In genomic region chr2:211690736-211691135, GRCh38 we compare ENCODE assay signal across 24 cellular contexts.
A peak's percentile ranks its signal among the peaks of the same experiment; 100 is the strongest.
DNase-seq lines count a peak whose midpoint lies in the region; ATAC-seq and TF ChIP-seq lines count a peak whose summit lies in the region.
"Had no signal": no experiment of that assay in that cellular context is flagged by ENCODE, and none has a peak within 500 bp of the region (broad histone marks: within the 10 kb centered on the region; RNA-seq: fewer than 3 reads in every experiment).

No MANE protein-coding gene starts in this region.

- 73% methylated on average over 1 of the region's 1 CpG for WGBS in mesenchymal stem cell

- H3K9me3 Mint-ChIP-seq in progenitor cell of endocrine pancreas (ENCODE audit: low read depth): peaks cover 3% of the 10 kb centered on the region

- no peaks in the 10 kb centered on the region for H3K27me3 Mint-ChIP-seq in progenitor cell of endocrine pancreas
- H3K27me3 Mint-ChIP-seq: CD8-positive, alpha-beta memory T cell had no signal

- no peaks in the 10 kb centered on the region for H3K79me1 ChIP-seq in mesenchymal stem cell (replicated peaks; ENCODE audit: low read length, poor library complexity, severe bottlenecking)

- H3K4me1 ChIP-seq in OCI-LY3 (ENCODE audit: low read length) (no peaks in the 10 kb centered on the region), mesenchymal stem cell (ENCODE audit: control insufficient read depth, insufficient read depth, low read depth, low read length) (no peaks in the 10 kb centered on the region), lower lobe of right lung (no peaks in the 10 kb centered on the region)
- H3K4me1 ChIP-seq: BE2C, SJSA1 had no signal

- H3K9me3 ChIP-seq in OCI-LY3 (ENCODE audit: insufficient read depth, low read length) (no peaks in the 10 kb centered on the region), mesenchymal stem cell (ENCODE audit: control insufficient read depth, low read length) (peaks cover 10% of the 10 kb centered on the region), lower lobe of right lung (no peaks in the 10 kb centered on the region)
- H3K9me3 ChIP-seq: BE2C had no signal

- H3K4me3 ChIP-seq in OCI-LY3 (ENCODE audit: low read length) (no peak overlapping the region), mesenchymal stem cell (ENCODE audit: insufficient read depth in 1 of 2, low read depth in 1 of 2, low read length in 2 of 2) (no peak overlapping the region), lower lobe of right lung (no peak overlapping the region)
- H3K4me3 ChIP-seq: SJSA1 had no signal

- no peak overlapping the region for H3K27ac ChIP-seq in OCI-LY3 (ENCODE audit: low read length)
- no peak overlapping the region for H3K27ac ChIP-seq in mesenchymal stem cell (ENCODE audit: low read length, poor library complexity, severe bottlenecking)
- no peak overlapping the region for H3K27ac ChIP-seq in lower lobe of right lung
- H3K27ac ChIP-seq: SJSA1 had no signal

- peaks cover 10% of the 10 kb centered on the region for H3K36me3 Mint-ChIP-seq in progenitor cell of endocrine pancreas (ENCODE audit: insufficient read depth)
- H3K36me3 Mint-ChIP-seq: CD14-positive monocyte; CD8-positive, alpha-beta memory T cell had no signal

- no peaks in the 10 kb centered on the region for H4K20me1 ChIP-seq in OCI-LY3 (ENCODE audit: insufficient read depth, low read length)

- no peak overlapping the region for H2AK5ac ChIP-seq in mesenchymal stem cell (ENCODE audit: low read length, severe bottlenecking)

- ATAC-seq in GM18907 (IDR thresholded peaks at IDR 0.05; ENCODE audit: unreplicated experiment) (no peak), lower lobe of right lung (no peak)
- ATAC-seq: HCT116 had no signal

- intact Hi-C loops in lower lobe of right lung (cut with DNase I): no loop called here

- H3K14ac ChIP-seq in mesenchymal stem cell (ENCODE audit: low read length in 2 of 2): no peak overlapping the region

- H3K79me2 ChIP-seq in OCI-LY3 (ENCODE audit: low read length): no peaks in the 10 kb centered on the region

- no peak overlapping the region for H2BK15ac ChIP-seq in mesenchymal stem cell (ENCODE audit: low read depth, poor library complexity, severe bottlenecking)

- no peak overlapping the region for H3K4ac ChIP-seq in mesenchymal stem cell (ENCODE audit: low read depth in 1 of 2, low read length in 2 of 2)

- no peak overlapping the region for H3K18ac ChIP-seq in mesenchymal stem cell (ENCODE audit: low read depth in 1 of 2, low read length in 2 of 2)

- no peak overlapping the region for H3K4me3 Mint-ChIP-seq in progenitor cell of endocrine pancreas (ENCODE audit: low read depth)
- H3K4me3 Mint-ChIP-seq: CD14-positive monocyte; CD8-positive, alpha-beta memory T cell had no signal

- H3K9ac ChIP-seq in OCI-LY3 (ENCODE audit: low read length) (no peak overlapping the region), mesenchymal stem cell (ENCODE audit: low read length) (no peak overlapping the region)

- peak overlapping the region; percentile 25 for H3K27ac Mint-ChIP-seq in progenitor cell of endocrine pancreas
- H3K27ac Mint-ChIP-seq: CD14-positive monocyte; CD8-positive, alpha-beta memory T cell had no signal

- no peak overlapping the region for H4K91ac ChIP-seq in mesenchymal stem cell (ENCODE audit: low read length)

- H4K8ac ChIP-seq in mesenchymal stem cell (ENCODE audit: low read length): no peak overlapping the region

- H2BK5ac ChIP-seq in mesenchymal stem cell (ENCODE audit: low read depth, low read length, poor library complexity, severe bottlenecking): no peak overlapping the region

- no peaks in the 10 kb centered on the region for H3K36me3 ChIP-seq in OCI-LY3 (replicated peaks; ENCODE audit: low read depth, low read length)
- H3K36me3 ChIP-seq in mesenchymal stem cell (ENCODE audit: control insufficient read depth in 1 of 2, insufficient read depth in 2 of 2, low read depth in 1 of 2, low read length in 2 of 2): no peaks in the 10 kb centered on the region
- no peaks in the 10 kb centered on the region for H3K36me3 ChIP-seq in lower lobe of right lung
- H3K36me3 ChIP-seq: BE2C, SJSA1 had no signal

- DNase-seq in NCI-H2227 (lab: John Stamatoyannopoulos, UW; ENCODE audit: unreplicated experiment) (peak; percentile 57), mesenchymal stem cell (peak; percentile 5), progenitor cell of endocrine pancreas (ENCODE audit: low spot score, unreplicated experiment) (no peak), NCI-H748 (lab: John Stamatoyannopoulos, UW; ENCODE audit: unreplicated experiment) (no peak), lower lobe of right lung (no peak)
- DNase-seq: ACHN; BE2C; CD8-positive, alpha-beta memory T cell; DMS79 treated with DMSO at 0.1 percent for 48 hours; GF-D8; MV-4-11; NCI-H1105; NCI-H1436 treated with DMSO at 0.1 percent for 48 hours; NCI-H187 treated with DMSO at 0.1 percent for 48 hours; NCI-H2171 treated with DMSO at 0.1 percent for 48 hours; NCI-H446 treated with DMSO at 0.1 percent for 48 hours; NCI-H526; OCI-M1; T-helper 1 cell had no signal

- H2AFZ ChIP-seq in OCI-LY3 (ENCODE audit: low read depth, low read length) (0 out of 2 replicates have a peak overlapping the region, but pooled peaks have one; percentile 10), mesenchymal stem cell (ENCODE audit: low read depth, low read length) (no peak overlapping the region)

- TF ChIP-seq CTCF in OCI-LY3 (IDR thresholded peaks at IDR 0.05; ENCODE audit: low read depth, low read length): no peak
- no peak for TF ChIP-seq CTCF in progenitor cell of endocrine pancreas (IDR thresholded peaks at IDR 0.05; ENCODE audit: unreplicated experiment)
- no peak for TF ChIP-seq CTCF in lower lobe of right lung (IDR thresholded peaks at IDR 0.05)

- no peak overlapping the region for H2BK12ac ChIP-seq in mesenchymal stem cell (ENCODE audit: low read length in 2 of 2)

- H3K27me3 ChIP-seq in OCI-LY3 (ENCODE audit: low read depth, low read length) (no peaks in the 10 kb centered on the region), mesenchymal stem cell (ENCODE audit: control insufficient read depth in 1 of 2, insufficient read depth in 1 of 2, low read length in 2 of 2) (no peaks in the 10 kb centered on the region), lower lobe of right lung (ENCODE audit: low read depth) (no peaks in the 10 kb centered on the region)
- H3K27me3 ChIP-seq: BE2C, SJSA1 had no signal

- no peak overlapping the region for H3K4me2 ChIP-seq in OCI-LY3 (ENCODE audit: low read length)
- H3K4me2 ChIP-seq in mesenchymal stem cell (ENCODE audit: low read length, poor library complexity, severe bottlenecking): no peak overlapping the region

- H3K23ac ChIP-seq in mesenchymal stem cell (ENCODE audit: low read length in 2 of 2): no peak overlapping the region

- H3K4me1 Mint-ChIP-seq in progenitor cell of endocrine pancreas (ENCODE audit: low read depth): peaks cover 10% of the 10 kb centered on the region
- H3K4me1 Mint-ChIP-seq: CD14-positive monocyte; CD8-positive, alpha-beta memory T cell had no signal

- no peak overlapping the region for H2BK120ac ChIP-seq in mesenchymal stem cell (ENCODE audit: low read depth, low read length)

Comparison
In these comparisons a context has a peak if more than half of its experiments do, and no peak if none do; other contexts are left out.
1. DNase-seq: peak in NCI-H2227 (single experiment) and mesenchymal stem cell (single experiment); none in progenitor cell of endocrine pancreas (single experiment), NCI-H748 (single experiment) and lower lobe of right lung (single experiment).